In genomic region chr16:28834873-28835863, GRCh38 we compare ENCODE assay signal across 31 cellular contexts. TPM values are rescaled to one million over a fixed set of nuclear protein-coding genes. Genes with fewer than 3 reads are reported as not detected.
DNase-seq lines count a peak whose midpoint lies in the region; ATAC-seq and TF ChIP-seq lines count a peak whose summit lies in the region.
"Had no signal": no experiment of that assay in that cellular context is flagged by ENCODE, and none has a peak within 500 bp of the region (broad histone marks: within the 10 kb centered on the region; RNA-seq: fewer than 3 reads in every experiment).

No MANE protein-coding gene starts in this region.

- POLR2A ChIA-PET in RWPE1 (lab: Yijun Ruan, JAX; ENCODE audit: low non-redundant PET), result no interaction called here

- intact Hi-C loops in right cardiac atrium (cut with DNase I) (no loop called here), left ventricle myocardium inferior (cut with micrococcal nuclease) (no loop called here)

- DNase-seq in right cardiac atrium (no peak), left ventricle myocardium inferior (no peak), RWPE1 (ENCODE audit: low spot score) (no peak), endothelial cell (ENCODE audit: low spot score) (no peak), DMS53 (lab: John Stamatoyannopoulos, UW) (no peak), HPDE6-E6E7 (ENCODE audit: extremely low spot score) (no peak)
- DNase-seq in stimulated activated naive B cell treated with anti-CD40 and anti-IgM and Interleukin-4, amounts not matched to agents 10 μg/mL and 1 μg/mL and 100 μg/mL, for 72 hours, result no peak
- DNase-seq: activated B cell treated with CpG ODN at 0.5 μM for 24 hours; activated CD4-positive, alpha-beta T cell treated with anti-CD3 and anti-CD28 coated beads, Interleukin-2, amount 10 ng/mL, durations not matched to agents 7 days and 5 days; adrenal gland; body of pancreas; cerebellar nuclear complex; DMS79 treated with DMSO at 0.1 percent for 48 hours; GDM1; kidney glomerular epithelial cell; mammary epithelial cell; NCI-H1092 treated with DMSO at 0.1 percent for 48 hours; NCI-H187; NCI-H446 treated with DMSO at 0.1 percent for 48 hours; T-helper 1 cell had no signal

- peaks cover 78% of the 10 kb centered on the region for H3K36me3 ChIP-seq in left ventricle myocardium inferior

- ATAC-seq in right cardiac atrium, result peak; percentile 10 to 14
- ATAC-seq in stimulated activated naive B cell treated with anti-CD40 and anti-IgM and Interleukin-4, amounts not matched to agents 10 μg/mL and 1 μg/mL and 100 μg/mL, for 72 hours (replicated peaks), result no peak
- no peak for ATAC-seq in HG03175 (IDR thresholded peaks at IDR 0.05; ENCODE audit: unreplicated experiment)
- ATAC-seq: stimulated activated memory B cell treated with anti-CD40 and anti-IgM and Interleukin-4, amounts not matched to agents 10 μg/mL and 1 μg/mL and 100 μg/mL, for 72 hours had no signal

- CTCF ChIA-PET in RWPE1 (lab: Yijun Ruan, JAX), result interaction anchor here (0.6 kb wide), 1 partner anchor 214 kb away, joined by 3 read pairs; no protein-coding TSS in a partner anchor

- no peaks in the 10 kb centered on the region for H3K4me1 Mint-ChIP-seq in endothelial cell (ENCODE audit: unreplicated experiment)
- H3K4me1 Mint-ChIP-seq in stimulated activated naive B cell treated with anti-CD40 and anti-IgM and Interleukin-4, amounts not matched to agents 10 μg/mL and 1 μg/mL and 100 μg/mL, for 72 hours, result peaks cover 10 to 18% of the 10 kb centered on the region in 2 donors
- H3K4me1 Mint-ChIP-seq: nephron had no signal

- H3K4me3 ChIP-seq in right cardiac atrium (ENCODE audit: low read length) (no peak overlapping the region), left ventricle myocardium inferior (no peak overlapping the region)
- H3K4me3 ChIP-seq: adrenal gland; BLaER1 treated with 17β-estradiol and CSF1 and Interleukin-3, amounts not matched to agents 10 nM and 100 nM; body of pancreas; hepatocyte had no signal

- H3K27ac Mint-ChIP-seq in endothelial cell (ENCODE audit: unreplicated experiment), result peak overlapping the region; percentile 30
- peak overlapping the region; percentile 85 for H3K27ac Mint-ChIP-seq in stimulated activated naive B cell treated with anti-CD40 and anti-IgM and Interleukin-4, amounts not matched to agents 10 μg/mL and 1 μg/mL and 100 μg/mL, for 72 hours
- H3K27ac Mint-ChIP-seq: activated B cell treated with CpG ODN at 0.5 μM for 24 hours; activated CD4-positive, alpha-beta T cell treated with anti-CD3 and anti-CD28 coated beads, Interleukin-2, amount 10 ng/mL, durations not matched to agents 7 days and 5 days; activated T-helper 2 cell treated with anti-CD3 and anti-CD28 coated beads, Interferon-gamma antibody, Interleukin-2, Interleukin-4, amounts not matched to agents 10 μg/mL and 5 μg/mL and 100 μg/mL, durations not matched to agents 14 hours and 24 hours and 36 hours; nephron; stimulated activated memory B cell treated with anti-CD40 and anti-IgM and Interleukin-4, amounts not matched to agents 10 μg/mL and 1 μg/mL and 100 μg/mL, for 72 hours had no signal

- peaks cover 1% of the 10 kb centered on the region for H3K27me3 Mint-ChIP-seq in endothelial cell (ENCODE audit: unreplicated experiment)
- H3K27me3 Mint-ChIP-seq in stimulated activated naive B cell treated with anti-CD40 and anti-IgM and Interleukin-4, amounts not matched to agents 10 μg/mL and 1 μg/mL and 100 μg/mL, for 72 hours, result no peaks in the 10 kb centered on the region
- H3K27me3 Mint-ChIP-seq: activated B cell treated with CpG ODN at 0.5 μM for 24 hours; activated CD4-positive, alpha-beta T cell treated with anti-CD3 and anti-CD28 coated beads, Interleukin-2, amount 10 ng/mL, durations not matched to agents 7 days and 5 days; stimulated activated memory B cell treated with anti-CD40 and anti-IgM and Interleukin-4, amounts not matched to agents 10 μg/mL and 1 μg/mL and 100 μg/mL, for 72 hours had no signal

- WGBS in right cardiac atrium, result 93% methylated on average over 25 of the region's 25 CpGs

- H3K9me3 Mint-ChIP-seq in endothelial cell (ENCODE audit: unreplicated experiment), result no peaks in the 10 kb centered on the region
- no peaks in the 10 kb centered on the region for H3K9me3 Mint-ChIP-seq in stimulated activated naive B cell treated with anti-CD40 and anti-IgM and Interleukin-4, amounts not matched to agents 10 μg/mL and 1 μg/mL and 100 μg/mL, for 72 hours
- H3K9me3 Mint-ChIP-seq: activated B cell treated with CpG ODN at 0.5 μM for 24 hours; activated CD4-positive, alpha-beta T cell treated with anti-CD3 and anti-CD28 coated beads, Interleukin-2, amount 10 ng/mL, durations not matched to agents 7 days and 5 days; activated T-helper 2 cell treated with anti-CD3 and anti-CD28 coated beads, Interferon-gamma antibody, Interleukin-2, Interleukin-4, amounts not matched to agents 10 μg/mL and 5 μg/mL and 100 μg/mL, durations not matched to agents 14 hours and 24 hours and 36 hours; nephron; stimulated activated memory B cell treated with anti-CD40 and anti-IgM and Interleukin-4, amounts not matched to agents 10 μg/mL and 1 μg/mL and 100 μg/mL, for 72 hours had no signal

- no peak overlapping the region for H3K27ac ChIP-seq in right cardiac atrium (ENCODE audit: low read length)
- H3K27ac ChIP-seq in left ventricle myocardium inferior (replicated peaks), result no peak overlapping the region
- peak overlapping the region; percentile 52 for H3K27ac ChIP-seq in RWPE1
- H3K27ac ChIP-seq: adrenal gland; BLaER1 treated with 17β-estradiol and CSF1 and Interleukin-3, amounts not matched to agents 10 nM and 100 nM; body of pancreas; hepatocyte had no signal

- TF ChIP-seq CTCF in left ventricle myocardium inferior (IDR thresholded peaks at IDR 0.05; ENCODE audit: borderline replicate concordance), result no peak
- TF ChIP-seq CTCF in RWPE1 (conservative IDR thresholded peaks at IDR 0.05; ENCODE audit: low read depth), result no peak
- no peak for TF ChIP-seq CTCF in endothelial cell (IDR thresholded peaks at IDR 0.05; ENCODE audit: unreplicated experiment)

- H3K9me3 ChIP-seq in right cardiac atrium (ENCODE audit: control insufficient read depth, low read length), result no peaks in the 10 kb centered on the region
- H3K9me3 ChIP-seq in left ventricle myocardium inferior (replicated peaks), result no peaks in the 10 kb centered on the region
- H3K9me3 ChIP-seq: adrenal gland; BLaER1 treated with 17β-estradiol and CSF1 and Interleukin-3, amounts not matched to agents 10 nM and 100 nM; body of pancreas; Caco-2 had no signal

- no peaks in the 10 kb centered on the region for H3K27me3 ChIP-seq in right cardiac atrium (ENCODE audit: control insufficient read depth, insufficient read depth)
- no peaks in the 10 kb centered on the region for H3K27me3 ChIP-seq in left ventricle myocardium inferior (ENCODE audit: low read depth)
- H3K27me3 ChIP-seq: adrenal gland; BLaER1 treated with 17β-estradiol and CSF1 and Interleukin-3, amounts not matched to agents 10 nM and 100 nM; body of pancreas; hepatocyte had no signal

- H3K36me3 Mint-ChIP-seq in endothelial cell (ENCODE audit: low read depth, unreplicated experiment), result peaks cover 48% of the 10 kb centered on the region
- peaks cover 63 to 76% of the 10 kb centered on the region in 2 donors for H3K36me3 Mint-ChIP-seq in stimulated activated naive B cell treated with anti-CD40 and anti-IgM and Interleukin-4, amounts not matched to agents 10 μg/mL and 1 μg/mL and 100 μg/mL, for 72 hours

- H3K4me1 ChIP-seq in right cardiac atrium (ENCODE audit: control insufficient read depth, insufficient read depth, low read length) (no peaks in the 10 kb centered on the region), left ventricle myocardium inferior (peaks cover 4% of the 10 kb centered on the region)
- H3K4me1 ChIP-seq: adrenal gland, body of pancreas, Caco-2 had no signal

- H3K4me3 Mint-ChIP-seq in endothelial cell (ENCODE audit: unreplicated experiment), result peak overlapping the region; percentile 71
- H3K4me3 Mint-ChIP-seq in stimulated activated naive B cell treated with anti-CD40 and anti-IgM and Interleukin-4, amounts not matched to agents 10 μg/mL and 1 μg/mL and 100 μg/mL, for 72 hours, result peak overlapping the region in 1 of 2 donors; percentile 35
- H3K4me3 Mint-ChIP-seq: activated B cell treated with CpG ODN at 0.5 μM for 24 hours; activated CD4-positive, alpha-beta T cell treated with anti-CD3 and anti-CD28 coated beads, Interleukin-2, amount 10 ng/mL, durations not matched to agents 7 days and 5 days; nephron; stimulated activated memory B cell treated with anti-CD40 and anti-IgM and Interleukin-4, amounts not matched to agents 10 μg/mL and 1 μg/mL and 100 μg/mL, for 72 hours had no signal

RNA-seq across cellular contexts. Expression of gene TUFM, which starts 11.0 kb away (rescaled TPM):
- total RNA-seq in right cardiac atrium, result 100 to 1,000 TPM; 160 to 188 (median 173) TPM
- polyA plus RNA-seq in right cardiac atrium, result 227 TPM
- 236 TPM for total RNA-seq in left ventricle myocardium inferior
- total RNA-seq in endothelial cell (ENCODE audit: unreplicated experiment), result 173 TPM

RNA-seq across cellular contexts. Expression of gene ATXN2L, which starts 12.4 kb away (rescaled TPM):
- total RNA-seq in right cardiac atrium, result 10 to 100 TPM; 55.3 to 59.8 (median 58.8) TPM
- 40.1 TPM for polyA plus RNA-seq in right cardiac atrium
- total RNA-seq in left ventricle myocardium inferior, result 51.2 TPM
- 184 TPM for total RNA-seq in endothelial cell (ENCODE audit: unreplicated experiment)

RNA-seq across cellular contexts. Expression of gene SH2B1, which starts 28.5 kb away (rescaled TPM):
- 10 to 100 TPM; 38.6 to 50.2 (median 44.9) TPM for total RNA-seq in right cardiac atrium
- 41.7 TPM for polyA plus RNA-seq in right cardiac atrium
- total RNA-seq in left ventricle myocardium inferior, result 48.5 TPM
- 46.9 TPM for total RNA-seq in endothelial cell (ENCODE audit: unreplicated experiment)

RNA-seq across cellular contexts. Expression of gene ATP2A1, which starts 43.1 kb away (rescaled TPM):
- total RNA-seq in right cardiac atrium (under 1 TPM; 0.11 to 0.75 (median 0.58) TPM), left ventricle myocardium inferior (0.38 TPM), endothelial cell (ENCODE audit: unreplicated experiment) (1.9 TPM)
- 0.11 TPM for polyA plus RNA-seq in right cardiac atrium
- total RNA-seq: body of pancreas, frontal cortex, M059J, RPMI7951, SK-MEL-5 had no signal

Comparison
In these comparisons a context has a peak if more than half of its experiments do, and no peak if none do; other contexts are left out.
1. ATAC-seq: peak in right cardiac atrium (2 of 2); none in stimulated activated naive B cell treated with anti-CD40 and anti-IgM and Interleukin-4, amounts not matched to agents 10 μg/mL and 1 μg/mL and 100 μg/mL, for 72 hours (0 of 2) and HG03175 (single experiment).